In the genomic region with DNA sequence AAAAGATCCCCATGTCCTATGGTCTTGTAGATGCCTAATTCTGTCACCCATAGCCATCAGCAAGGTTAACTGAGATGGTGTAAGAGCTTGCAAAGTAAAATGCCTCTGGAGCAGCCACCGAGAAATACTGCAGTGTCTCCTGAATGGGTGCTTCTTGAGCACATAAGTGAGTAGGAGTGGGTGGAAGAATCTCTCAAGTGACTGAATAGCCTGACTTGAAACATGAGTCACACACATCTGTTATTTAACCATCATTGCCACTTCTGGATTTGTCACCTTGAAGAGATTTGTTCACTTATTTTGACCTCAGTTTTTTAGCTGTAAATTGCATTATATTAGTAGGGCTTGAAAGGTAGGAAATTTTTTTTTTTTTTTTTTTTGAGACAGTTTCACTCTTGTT, we compare ENCODE assay signal across 12 cellular contexts. TPM values are rescaled to one million over a fixed set of nuclear protein-coding genes. Genes with fewer than 3 reads are reported as not detected.
A peak's percentile ranks its signal among the peaks of the same experiment; 100 is the strongest.
DNase-seq lines count a peak whose midpoint lies in the region; ATAC-seq and FAIRE-seq lines count a peak whose summit lies in the region.
"Had no signal": no experiment of that assay in that cellular context is flagged by ENCODE, and none has a peak within 500 bp of the region (broad histone marks: within the 10 kb centered on the region; RNA-seq: fewer than 3 reads in every experiment).

No MANE protein-coding gene starts in this region.

- H3K36me3 Mint-ChIP-seq in activated T-helper 1 cell treated with anti-CD3 and anti-CD28 coated beads, Interleukin-12 subunit alpha, Interleukin-12 subunit beta, Interleukin-2, Interleukin-4 antibody, amounts not matched to agents 30 ng/mL and 10 ng/mL and 1 ng/mL, durations not matched to agents 14 hours and 24 hours and 36 hours (ENCODE audit: low read depth) = peaks cover 37% of the 10 kb centered on the region

- H3K36me3 ChIP-seq in small intestine (ENCODE audit: control insufficient read depth in 2 of 2, insufficient read depth in 2 of 2, low read length in 2 of 2) = peaks cover 0 to 2% of the 10 kb centered on the region in 2 donors

- H3K27ac ChIP-seq in small intestine (ENCODE audit: low read depth in 1 of 2, low read length in 1 of 2) = no peak overlapping the region

- no peak for FAIRE-seq in small intestine (lab: Jason Lieb, UNC)
- FAIRE-seq: G401.6 had no signal

- H3K4me1 ChIP-seq in small intestine (ENCODE audit: control insufficient read depth in 2 of 2, insufficient read depth in 1 of 2, low read depth in 1 of 2, low read length in 1 of 2) = no peaks in the 10 kb centered on the region

- intact Hi-C loops in activated T-helper 1 cell treated with anti-CD3 and anti-CD28 coated beads, Interleukin-12 subunit alpha, Interleukin-12 subunit beta, Interleukin-2, Interleukin-4 antibody, amounts not matched to agents 30 ng/mL and 10 ng/mL and 1 ng/mL, durations not matched to agents 14 hours and 24 hours and 36 hours (cut with micrococcal nuclease) = loop anchor here (5.0 kb wide), 4 partner anchors 517 to 1307 kb away; partner anchors contain the start of genes ZNF737 and ZNF93

- ATAC-seq in GM21786 (IDR thresholded peaks at IDR 0.05; ENCODE audit: unreplicated experiment) (no peak), HG02870 (IDR thresholded peaks at IDR 0.05; ENCODE audit: unreplicated experiment) (no peak), GM19397 (IDR thresholded peaks at IDR 0.05; ENCODE audit: unreplicated experiment) (no peak)

- H3K9me3 ChIP-seq in small intestine (ENCODE audit: control insufficient read depth, low read depth) = no peaks in the 10 kb centered on the region

- DNase-seq in AG08395 (ENCODE audit: low spot score) (peak; percentile 19), ELR (ENCODE audit: low read depth) (peak; percentile 64), islet precursor cell (peak; percentile 59), small intestine (no peak)
- no peak for DNase-seq in activated T-helper 1 cell treated with anti-CD3 and anti-CD28 coated beads, Interleukin-12 subunit alpha, Interleukin-12 subunit beta, Interleukin-2, Interleukin-4 antibody, amounts not matched to agents 30 ng/mL and 10 ng/mL and 1 ng/mL, durations not matched to agents 14 hours and 24 hours and 36 hours (ENCODE audit: low spot score)
- DNase-seq: activated T-cell treated with anti-CD3 and anti-CD28 coated beads, Interleukin-2, amount 50 U/mL, for 1 hour; stimulated activated CD4-positive, alpha-beta T cell treated with anti-CD3 and anti-CD28 coated beads, Interleukin-12 subunit alpha, Interleukin-12 subunit beta, amount 100 ng/mL, for 4 hours had no signal

- 83 to 96% (median 92%) methylated on average over 1 of the region's 1 CpG for WGBS in small intestine, 3 donors

- H3K27me3 ChIP-seq in small intestine (ENCODE audit: control insufficient read depth in 2 of 2, insufficient read depth in 2 of 2, low read length in 2 of 2) = no peaks in the 10 kb centered on the region

- H3K4me1 Mint-ChIP-seq in activated T-helper 1 cell treated with anti-CD3 and anti-CD28 coated beads, Interleukin-12 subunit alpha, Interleukin-12 subunit beta, Interleukin-2, Interleukin-4 antibody, amounts not matched to agents 30 ng/mL and 10 ng/mL and 1 ng/mL, durations not matched to agents 14 hours and 24 hours and 36 hours (ENCODE audit: low read depth) = peaks cover 31% of the 10 kb centered on the region
- H3K4me1 Mint-ChIP-seq: memory B cell had no signal

- H3K9me3 Mint-ChIP-seq in activated T-helper 1 cell treated with anti-CD3 and anti-CD28 coated beads, Interleukin-12 subunit alpha, Interleukin-12 subunit beta, Interleukin-2, Interleukin-4 antibody, amounts not matched to agents 30 ng/mL and 10 ng/mL and 1 ng/mL, durations not matched to agents 14 hours and 24 hours and 36 hours = no peaks in the 10 kb centered on the region
- H3K9me3 Mint-ChIP-seq: memory B cell had no signal

- no peaks in the 10 kb centered on the region for H3K27me3 Mint-ChIP-seq in activated T-helper 1 cell treated with anti-CD3 and anti-CD28 coated beads, Interleukin-12 subunit alpha, Interleukin-12 subunit beta, Interleukin-2, Interleukin-4 antibody, amounts not matched to agents 30 ng/mL and 10 ng/mL and 1 ng/mL, durations not matched to agents 14 hours and 24 hours and 36 hours (ENCODE audit: insufficient read depth)
- H3K27me3 Mint-ChIP-seq: memory B cell had no signal

- H3K4me3 Mint-ChIP-seq in activated T-helper 1 cell treated with anti-CD3 and anti-CD28 coated beads, Interleukin-12 subunit alpha, Interleukin-12 subunit beta, Interleukin-2, Interleukin-4 antibody, amounts not matched to agents 30 ng/mL and 10 ng/mL and 1 ng/mL, durations not matched to agents 14 hours and 24 hours and 36 hours = peak overlapping the region; percentile 70

- no peak overlapping the region for H3K27ac Mint-ChIP-seq in activated T-helper 1 cell treated with anti-CD3 and anti-CD28 coated beads, Interleukin-12 subunit alpha, Interleukin-12 subunit beta, Interleukin-2, Interleukin-4 antibody, amounts not matched to agents 30 ng/mL and 10 ng/mL and 1 ng/mL, durations not matched to agents 14 hours and 24 hours and 36 hours
- H3K27ac Mint-ChIP-seq: memory B cell had no signal

- H3K4me3 ChIP-seq in small intestine (ENCODE audit: low read depth in 1 of 2, low read length in 2 of 2) = no peak overlapping the region

RNA-seq across cellular contexts. Expression of gene ZNF714, which starts 2.3 kb away (rescaled TPM):
- 18.5 and 19.5 TPM in 2 replicates for total RNA-seq in activated T-helper 1 cell treated with anti-CD3 and anti-CD28 coated beads, Interleukin-12 subunit alpha, Interleukin-12 subunit beta, Interleukin-2, Interleukin-4 antibody, amounts not matched to agents 30 ng/mL and 10 ng/mL and 1 ng/mL, durations not matched to agents 14 hours and 24 hours and 36 hours
- 1 to 10 TPM in 1 of 3 donors, under 1 TPM in 2; 0.22 to 2.9 (median 0.54) TPM for polyA plus RNA-seq in small intestine

RNA-seq across cellular contexts. Expression of gene ZNF431, which starts 57.5 kb away (rescaled TPM):
- 16.0 and 16.8 TPM in 2 replicates for total RNA-seq in activated T-helper 1 cell treated with anti-CD3 and anti-CD28 coated beads, Interleukin-12 subunit alpha, Interleukin-12 subunit beta, Interleukin-2, Interleukin-4 antibody, amounts not matched to agents 30 ng/mL and 10 ng/mL and 1 ng/mL, durations not matched to agents 14 hours and 24 hours and 36 hours
- 1 to 10 TPM; 2.7 to 6.0 (median 4.9) TPM for polyA plus RNA-seq in small intestine

Comparison
In these comparisons a context has a peak if more than half of its experiments do, and no peak if none do; other contexts are left out.
1. DNase-seq: peak in AG08395 (single experiment), ELR (single experiment) and islet precursor cell (single experiment); none in activated T-helper 1 cell treated with anti-CD3 and anti-CD28 coated beads, Interleukin-12 subunit alpha, Interleukin-12 subunit beta, Interleukin-2, Interleukin-4 antibody, amounts not matched to agents 30 ng/mL and 10 ng/mL and 1 ng/mL, durations not matched to agents 14 hours and 24 hours and 36 hours (single experiment) and small intestine (single experiment).